In the genomic region with DNA sequence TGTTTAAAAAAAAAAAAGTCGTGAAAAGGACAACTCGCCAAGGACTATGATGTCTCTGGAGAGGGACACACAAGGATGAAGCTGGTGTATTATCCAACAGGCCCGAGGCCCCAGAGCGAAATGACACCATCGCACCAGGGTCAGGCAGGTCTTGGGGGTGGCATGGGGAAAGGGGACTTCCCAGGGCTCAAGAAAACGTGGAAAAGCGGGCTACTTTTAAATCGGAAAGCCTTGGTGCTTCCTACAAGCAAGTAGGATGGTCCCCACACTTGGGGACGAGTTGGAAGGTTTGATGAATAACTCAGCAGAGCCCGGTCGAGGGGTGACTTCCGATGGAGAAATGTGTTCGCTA, we compare ENCODE assay signal across 8 cellular contexts. TPM values are rescaled to one million over a fixed set of nuclear protein-coding genes. Genes with fewer than 3 reads are reported as not detected.
DNase-seq lines count a peak whose midpoint lies in the region; ATAC-seq, FAIRE-seq and TF ChIP-seq lines count a peak whose summit lies in the region.

No MANE protein-coding gene starts in this region.

- DNase-seq in ACHN (peak; percentile 22), RWPE1 (ENCODE audit: low spot score) (peak; percentile 30), epithelial cell of esophagus (ENCODE audit: low read depth) (peak; percentile 16), OCI-M1 (lab: John Stamatoyannopoulos, UW) (no peak), NCI-H226 (no peak), frontal cortex (ENCODE audit: low spot score in 2 of 2) (no peak)

- H3K4me3 Mint-ChIP-seq in nephron, result peak overlapping the region; percentile 99

- no peak for FAIRE-seq in frontal cortex (lab: Jason Lieb, UNC)

- POLR2A ChIA-PET in RWPE1 (lab: Yijun Ruan, JAX; ENCODE audit: low non-redundant PET), result no interaction called here

- H3K9me3 Mint-ChIP-seq in nephron, result no peaks in the 10 kb centered on the region

- H3K27me3 Mint-ChIP-seq in nephron (ENCODE audit: low read depth), result no peaks in the 10 kb centered on the region

- peak; percentile 9 for ATAC-seq in GM21381 (IDR thresholded peaks at IDR 0.05; ENCODE audit: unreplicated experiment)

- H3K27ac Mint-ChIP-seq in nephron, result peak overlapping the region; percentile 94 to 99 (median 97)

- no peak for TF ChIP-seq CTCF in RWPE1 (conservative IDR thresholded peaks at IDR 0.05; ENCODE audit: low read depth)
- TF ChIP-seq CTCF in epithelial cell of esophagus (IDR thresholded peaks at IDR 0.05; ENCODE audit: insufficient read depth, low read depth, low read length, missing control alignments), result no peak
- no peak for TF ChIP-seq CTCF in nephron (IDR thresholded peaks at IDR 0.05; ENCODE audit: unreplicated experiment in 3 of 3)

- H3K36me3 Mint-ChIP-seq in nephron (ENCODE audit: low read depth), result peaks cover 34% of the 10 kb centered on the region

- H3K4me3 ChIP-seq in epithelial cell of esophagus (ENCODE audit: low read length), result peak overlapping the region; percentile 99

- peak overlapping the region; percentile 85 for H3K27ac ChIP-seq in RWPE1

- in situ Hi-C loops in ACHN (cut with HindIII; ENCODE audit: low pct_ligation_motif_present, low pct_unique_long_range_greater_than_20kb, low sequenced_read_pairs), result no loop called here

- CTCF ChIA-PET in RWPE1 (lab: Yijun Ruan, JAX), result no interaction called here

- H3K4me1 Mint-ChIP-seq in nephron, result peaks cover 46% of the 10 kb centered on the region

RNA-seq across cellular contexts. Expression of a gene that starts 0.5 kb away (rescaled TPM):
- 68.5 TPM for total RNA-seq in frontal cortex

Comparison
In these comparisons a context has a peak if more than half of its experiments do, and no peak if none do; other contexts are left out.
1. DNase-seq: peak in ACHN (single experiment), RWPE1 (single experiment) and epithelial cell of esophagus (single experiment); none in OCI-M1 (single experiment), NCI-H226 (single experiment) and frontal cortex (0 of 2).